12 cellular contexts compared by ENCODE assay signal in the genomic region with DNA sequence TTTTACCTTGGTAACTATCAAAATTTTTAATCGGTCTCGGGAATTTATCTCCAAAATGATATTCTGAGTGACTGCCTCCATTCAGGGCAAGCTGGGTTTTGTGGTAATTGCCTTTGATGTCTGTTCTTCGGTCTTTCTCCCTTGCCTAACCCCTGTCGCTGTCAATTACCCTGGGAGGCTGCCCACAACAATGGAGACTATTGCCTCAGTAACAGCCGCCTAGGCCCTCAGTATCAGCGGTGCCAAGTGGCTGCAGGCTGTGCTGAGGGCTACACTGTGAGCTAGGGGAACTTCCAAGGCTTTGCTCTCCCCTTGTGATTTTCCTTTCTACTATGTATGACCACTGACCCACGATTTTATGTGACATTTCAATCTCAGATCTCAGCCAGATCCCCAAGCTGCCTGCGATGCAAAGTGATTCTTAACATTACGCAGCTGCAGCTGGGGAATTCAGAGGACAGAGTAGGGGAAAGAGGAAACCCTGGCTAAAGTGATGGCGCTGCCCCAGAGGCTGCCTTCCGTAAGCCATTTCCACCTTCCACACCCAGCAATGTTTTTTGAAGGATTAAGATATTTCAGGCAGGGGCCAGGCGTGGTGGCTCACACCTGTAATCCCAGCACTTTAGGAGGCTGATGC. TPM values are rescaled to one million over a fixed set of nuclear protein-coding genes. Genes with fewer than 3 reads are reported as not detected.
A peak's percentile ranks its signal among the peaks of the same experiment; 100 is the strongest.
DNase-seq lines count a peak whose midpoint lies in the region; ATAC-seq and TF ChIP-seq lines count a peak whose summit lies in the region.
"Had no signal": no experiment of that assay in that cellular context is flagged by ENCODE, and none has a peak within 500 bp of the region (broad histone marks: within the 10 kb centered on the region; RNA-seq: fewer than 3 reads in every experiment).

No MANE protein-coding gene starts in this region.

- H3K9ac ChIP-seq in GM23248, result no peak overlapping the region

- no peaks in the 10 kb centered on the region for H3K27me3 ChIP-seq in A673 (replicated peaks; ENCODE audit: insufficient read depth, low read depth, low read length, poor library complexity)
- H3K27me3 ChIP-seq in GM23248 (replicated peaks; ENCODE audit: insufficient read depth), result no peaks in the 10 kb centered on the region
- H3K27me3 ChIP-seq in body of pancreas, result no peaks in the 10 kb centered on the region

- no peak for DNase-seq in A673 (ENCODE audit: low spot score)
- no peak for DNase-seq in GM23248
- DNase-seq in UCSD-AML1 (lab: John Stamatoyannopoulos, UW; ENCODE audit: unreplicated experiment), result peak; percentile 33
- peak; percentile 25 for DNase-seq in inferior parietal cortex (ENCODE audit: extremely low spot score)
- no peak for DNase-seq in DMS53 treated with DMSO at 0.1 percent for 48 hours (lab: John Stamatoyannopoulos, UW; ENCODE audit: unreplicated experiment)
- no peak for DNase-seq in COLO668 (lab: John Stamatoyannopoulos, UW; ENCODE audit: unreplicated experiment)
- DNase-seq in body of pancreas, result no peak
- DNase-seq: cerebellar nuclear complex, DMS53 had no signal

- H4K20me1 ChIP-seq in GM23248 (ENCODE audit: insufficient read depth), result no peaks in the 10 kb centered on the region

- in situ Hi-C loops in GM23248 (cut with MboI), result no loop called here

- CTCF ChIA-PET in A673 (lab: Charles Lee), result no interaction called here

- no peaks in the 10 kb centered on the region for H3K9me3 ChIP-seq in A673 (ENCODE audit: low read depth, low read length, poor library complexity, severe bottlenecking)
- H3K9me3 ChIP-seq in GM23248 (ENCODE audit: low read depth), result no peaks in the 10 kb centered on the region
- H3K9me3 ChIP-seq in body of pancreas, result no peaks in the 10 kb centered on the region

- no peak overlapping the region for H3K4me3 ChIP-seq in A673 (ENCODE audit: low read depth, low read length, poor library complexity, severe bottlenecking)
- no peak overlapping the region for H3K4me3 ChIP-seq in GM23248
- H3K4me3 ChIP-seq in body of pancreas, result no peak overlapping the region
- H3K4me3 ChIP-seq: K562, lung had no signal

- no peak for TF ChIP-seq CTCF in A673 (conservative IDR thresholded peaks at IDR 0.05; ENCODE audit: low read depth, low read length)
- no peak for TF ChIP-seq CTCF in body of pancreas (IDR thresholded peaks at IDR 0.05)

- H3K36me3 ChIP-seq in A673 (ENCODE audit: insufficient read depth, low read length, poor library complexity, severe bottlenecking), result no peaks in the 10 kb centered on the region
- H3K36me3 ChIP-seq in GM23248 (ENCODE audit: low read depth), result no peaks in the 10 kb centered on the region
- H3K36me3 ChIP-seq in body of pancreas (replicated peaks in 1 of 2; ENCODE audit: insufficient read depth in 1 of 2, low read depth in 2 of 2), result no peaks in the 10 kb centered on the region

- no TSS peak for BruUV-seq in A673 (replicated peaks; lab: Mats Ljungman, UMichigan)

- POLR2A ChIA-PET in A673 (lab: Charles Lee; ENCODE audit: low non-redundant PET), result no interaction called here

- no peak overlapping the region for H3K4me2 ChIP-seq in GM23248 (ENCODE audit: unreplicated experiment)

- no peak for TF ChIP-seq POLR2A in body of pancreas (IDR thresholded peaks at IDR 0.05)

- intact Hi-C loops in A673 (cut with micrococcal nuclease; ENCODE audit: unreplicated experiment) (no loop called here), body of pancreas (cut with DNase I) (no loop called here)

- no peak for ATAC-seq in GM21447 (IDR thresholded peaks at IDR 0.05; ENCODE audit: unreplicated experiment)
- no peak for ATAC-seq in body of pancreas
- ATAC-seq: K562 had no signal

- H3K27ac ChIP-seq in A673 (ENCODE audit: low read depth, low read length, poor library complexity, severe bottlenecking), result peak overlapping the region; percentile 37
- H3K27ac ChIP-seq in GM23248, result no peak overlapping the region
- no peak overlapping the region for H3K27ac ChIP-seq in body of pancreas

- H3K4me1 ChIP-seq in A673 (ENCODE audit: insufficient read depth, low read length, poor library complexity, severe bottlenecking), result peaks cover 13% of the 10 kb centered on the region
- no peaks in the 10 kb centered on the region for H3K4me1 ChIP-seq in GM23248 (ENCODE audit: insufficient read depth)
- H3K4me1 ChIP-seq in body of pancreas, result no peaks in the 10 kb centered on the region

- 0 out of 2 replicates have a peak, but pooled peaks cover 6% of the 10 kb centered on the region for H3F3A ChIP-seq in GM23248 (ENCODE audit: insufficient read depth)

- 36 to 42% methylated on average over 11 to 12 of the region's 12 CpGs for WGBS in GM23248 (ENCODE audit: low coverage in 1 of 2, low lambda C conversion rate in 2 of 2, missing lambda C conversion rate in 2 of 2), 2 experiments
- 43 to 56% methylated on average over 12 of the region's 12 CpGs for WGBS in body of pancreas, 2 donors

- peak overlapping the region; percentile 45 for H2AFZ ChIP-seq in GM23248

- no peaks in the 10 kb centered on the region for H3K9me2 ChIP-seq in GM23248 (ENCODE audit: insufficient read depth)

- no peaks in the 10 kb centered on the region for H3K79me2 ChIP-seq in GM23248 (ENCODE audit: insufficient read depth)

RNA-seq across cellular contexts. Expression of a gene that starts 36.2 kb away (rescaled TPM):
- total RNA-seq in A673 (2021) (23.7 and 24.6 TPM in 2 replicates), body of pancreas (10 to 100 TPM; 17.1 to 19.8 TPM)
- 32.9 and 36.7 TPM in 2 replicates for total RNA-seq in GM23248 (2014; rRNA removed; shearing (Covaris generic))
- 54.6 and 60.1 TPM in 2 replicates for polyA plus RNA-seq in GM23248 (2016; fragmentation: Nextera tagmentation; extraction: Ambion mirVana)

RNA-seq across cellular contexts. Expression of a gene that starts 50.0 kb away (rescaled TPM):
- total RNA-seq in A673 (2021) (not detected in 2 replicates), body of pancreas (not detected)
- total RNA-seq in GM23248 (2014; rRNA removed; shearing (Covaris generic)), result not detected in 2 replicates
- polyA plus RNA-seq in GM23248 (2016; fragmentation: Nextera tagmentation; extraction: Ambion mirVana), result not detected in 2 replicates
- total RNA-seq: K562 had no signal
- polyA plus RNA-seq: K562, lung had no signal

Comparison
In these comparisons a context has a peak if more than half of its experiments do, and no peak if none do; other contexts are left out.
1. DNase-seq: peak in UCSD-AML1 (single experiment) and inferior parietal cortex (single experiment); none in A673 (single experiment), GM23248 (single experiment), DMS53 treated with DMSO at 0.1 percent for 48 hours (single experiment), COLO668 (single experiment) and body of pancreas (0 of 4).